Comparison of ENCODE assay signal across 1 cellular context in the genomic region with DNA sequence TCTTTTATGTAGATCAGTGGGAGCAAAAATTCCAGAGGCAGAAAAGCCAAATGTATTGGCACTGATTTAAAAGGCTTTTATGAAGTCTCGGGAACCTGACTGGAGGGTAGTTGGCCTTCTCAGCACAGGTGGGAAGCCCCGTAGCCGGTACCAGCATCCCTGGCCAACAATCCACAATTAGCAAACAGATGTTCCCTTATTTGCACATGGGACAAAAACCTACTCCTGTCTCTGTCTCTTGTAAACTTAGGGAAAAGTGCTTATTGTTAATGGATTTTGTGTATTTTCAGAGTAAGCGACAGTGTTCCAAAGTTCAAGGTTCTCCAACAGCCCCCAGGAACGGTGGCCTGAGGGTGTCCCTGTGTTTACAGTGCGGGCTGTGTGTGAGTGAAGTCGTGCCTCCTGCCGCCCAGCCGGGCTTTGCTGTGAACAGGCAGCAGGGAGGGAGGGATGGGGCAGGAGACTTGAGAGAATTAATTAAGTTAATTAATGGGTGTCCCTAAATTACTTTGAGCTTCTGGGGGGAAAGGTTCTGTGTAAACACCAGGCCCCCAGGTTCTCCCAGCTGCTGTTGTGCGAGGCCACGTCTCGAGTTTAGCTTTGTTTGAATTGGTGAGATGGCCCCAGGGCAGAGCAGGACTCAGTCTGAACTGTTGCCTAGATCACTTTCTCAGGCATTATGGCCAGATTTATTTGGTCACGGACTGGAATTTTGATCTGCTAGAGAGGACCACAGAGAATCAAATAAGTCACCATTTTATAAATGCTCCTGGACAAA.
TF ChIP-seq lines count a peak whose summit lies in the region.

No MANE protein-coding gene starts in this region.

TF ChIP-seq in HepG2, 621 proteins besides CTCF, POLR2A, EP300 and RAD21 (continued from another document and continues in another):
- TF ChIP-seq, protein P1, sequence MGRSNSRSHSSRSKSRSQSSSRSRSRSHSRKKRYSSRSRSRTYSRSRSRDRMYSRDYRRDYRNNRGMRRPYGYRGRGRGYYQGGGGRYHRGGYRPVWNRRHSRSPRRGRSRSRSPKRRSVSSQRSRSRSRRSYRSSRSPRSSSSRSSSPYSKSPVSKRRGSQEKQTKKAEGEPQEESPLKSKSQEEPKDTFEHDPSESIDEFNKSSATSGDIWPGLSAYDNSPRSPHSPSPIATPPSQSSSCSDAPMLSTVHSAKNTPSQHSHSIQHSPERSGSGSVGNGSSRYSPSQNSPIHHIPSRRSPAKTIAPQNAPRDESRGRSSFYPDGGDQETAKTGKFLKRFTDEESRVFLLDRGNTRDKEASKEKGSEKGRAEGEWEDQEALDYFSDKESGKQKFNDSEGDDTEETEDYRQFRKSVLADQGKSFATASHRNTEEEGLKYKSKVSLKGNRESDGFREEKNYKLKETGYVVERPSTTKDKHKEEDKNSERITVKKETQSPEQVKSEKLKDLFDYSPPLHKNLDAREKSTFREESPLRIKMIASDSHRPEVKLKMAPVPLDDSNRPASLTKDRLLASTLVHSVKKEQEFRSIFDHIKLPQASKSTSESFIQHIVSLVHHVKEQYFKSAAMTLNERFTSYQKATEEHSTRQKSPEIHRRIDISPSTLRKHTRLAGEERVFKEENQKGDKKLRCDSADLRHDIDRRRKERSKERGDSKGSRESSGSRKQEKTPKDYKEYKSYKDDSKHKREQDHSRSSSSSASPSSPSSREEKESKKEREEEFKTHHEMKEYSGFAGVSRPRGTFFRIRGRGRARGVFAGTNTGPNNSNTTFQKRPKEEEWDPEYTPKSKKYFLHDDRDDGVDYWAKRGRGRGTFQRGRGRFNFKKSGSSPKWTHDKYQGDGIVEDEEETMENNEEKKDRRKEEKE (IDR thresholded peaks at IDR 0.05), result no peak
- TF ChIP-seq ARID4A (CRISPR knock-in tag; IDR thresholded peaks at IDR 0.05; ENCODE audit: borderline replicate concordance) (peak; percentile 74), ZNF7 (CRISPR knock-in tag; IDR thresholded peaks at IDR 0.05) (no peak; the same call in 1 of the 2 replicates), PTBP1 (IDR thresholded peaks at IDR 0.05; ENCODE audit: low read depth, low read length, poor library complexity, severe bottlenecking) (no peak), ZNF224 (CRISPR knock-in tag; IDR thresholded peaks at IDR 0.05) (0 out of 2 replicates have a peak, but pooled peaks have one; percentile 40), ZNF780A (CRISPR knock-in tag; IDR thresholded peaks at IDR 0.05) (0 out of 2 replicates have a peak, but pooled peaks have one; percentile 63), ZNF138 (CRISPR knock-in tag; IDR thresholded peaks at IDR 0.05; ENCODE audit: low read depth) (no peak), TOPORS (CRISPR knock-in tag; IDR thresholded peaks at IDR 0.05) (peak; percentile 83; the same call in 1 of the 2 replicates), JUNB (CRISPR knock-in tag; IDR thresholded peaks at IDR 0.05; ENCODE audit: borderline replicate concordance) (peak; percentile 73; the same call in 1 of the 2 replicates), SIX4 (CRISPR knock-in tag; IDR thresholded peaks at IDR 0.05) (peak; percentile 59; the same call in 1 of the 2 replicates), HNRNPLL (IDR thresholded peaks at IDR 0.05; ENCODE audit: low read depth, low read length, poor library complexity, severe bottlenecking) (no peak), EZH2 (conservative IDR thresholded peaks at IDR 0.05; ENCODE audit: low read depth, low read length) (no peak), SNAI1 (CRISPR knock-in tag; IDR thresholded peaks at IDR 0.05; ENCODE audit: borderline replicate concordance) (peak; percentile 21; the same call in 1 of the 2 replicates), TSC22D2 (CRISPR knock-in tag; IDR thresholded peaks at IDR 0.05; ENCODE audit: borderline replicate concordance) (peak; percentile 38; the same call in 1 of the 2 replicates), NFATC3 (CRISPR knock-in tag; IDR thresholded peaks at IDR 0.05) (0 out of 2 replicates have a peak, but pooled peaks have one; percentile 17), ZNF547 (CRISPR knock-in tag; IDR thresholded peaks at IDR 0.05) (no peak), FLYWCH1 (CRISPR knock-in tag; IDR thresholded peaks at IDR 0.05) (no peak), SNRNP70 (IDR thresholded peaks at IDR 0.05; ENCODE audit: low read depth, low read length) (no peak), IRF2 (CRISPR knock-in tag; IDR thresholded peaks at IDR 0.05) (peak; percentile 96), FOXP1 (IDR thresholded peaks at IDR 0.05) (peak; percentile 98), FOXP1 (CRISPR knock-in tag; IDR thresholded peaks at IDR 0.05) (peak; percentile 100), PHF5A (CRISPR knock-in tag; IDR thresholded peaks at IDR 0.05; ENCODE audit: low read depth, unreplicated experiment) (peak; percentile 78), MTF2 (CRISPR knock-in tag; IDR thresholded peaks at IDR 0.05; ENCODE audit: borderline replicate concordance) (no peak), PHB2 (IDR thresholded peaks at IDR 0.05; ENCODE audit: partially characterized antibody) (no peak), ZKSCAN8 (CRISPR knock-in tag; IDR thresholded peaks at IDR 0.05; ENCODE audit: borderline replicate concordance) (peak; percentile 95), ISX (CRISPR knock-in tag; conservative IDR thresholded peaks at IDR 0.05) (0 out of 2 replicates have a peak, but pooled peaks have one; percentile 43), NFYC (CRISPR knock-in tag; IDR thresholded peaks at IDR 0.05) (no peak), GTF3A (CRISPR knock-in tag; conservative IDR thresholded peaks at IDR 0.05) (peak; percentile 13; the same call in 1 of the 2 replicates), ZNF317 (CRISPR knock-in tag; IDR thresholded peaks at IDR 0.05) (peak; percentile 71), RFX3 (CRISPR knock-in tag; IDR thresholded peaks at IDR 0.05) (no peak), ZNF143 (CRISPR knock-in tag; IDR thresholded peaks at IDR 0.05) (peak; percentile 62), SMC3 (IDR thresholded peaks at IDR 0.05; ENCODE audit: low read length) (peak; percentile 15; the same call in 1 of the 2 replicates), ZNF282 (IDR thresholded peaks at IDR 0.05; ENCODE audit: partially characterized antibody) (no peak), NR1H2 (CRISPR knock-in tag; IDR thresholded peaks at IDR 0.05; ENCODE audit: borderline replicate concordance, low read depth) (no peak), ZNF607 (CRISPR knock-in tag; IDR thresholded peaks at IDR 0.05; ENCODE audit: borderline replicate concordance) (peak; percentile 35; the same call in 1 of the 2 replicates), POLR2AphosphoS5 (IDR thresholded peaks at IDR 0.05; ENCODE audit: low read depth, low read length) (peak; percentile 67), U2AF2 (IDR thresholded peaks at IDR 0.05; ENCODE audit: low read depth, low read length) (no peak), ZNF451 (CRISPR knock-in tag; IDR thresholded peaks at IDR 0.05) (peak; percentile 78; the same call in 1 of the 2 replicates), KLF15 (CRISPR knock-in tag; IDR thresholded peaks at IDR 0.05; ENCODE audit: borderline replicate concordance) (no peak)
- TF ChIP-seq, protein P2, sequence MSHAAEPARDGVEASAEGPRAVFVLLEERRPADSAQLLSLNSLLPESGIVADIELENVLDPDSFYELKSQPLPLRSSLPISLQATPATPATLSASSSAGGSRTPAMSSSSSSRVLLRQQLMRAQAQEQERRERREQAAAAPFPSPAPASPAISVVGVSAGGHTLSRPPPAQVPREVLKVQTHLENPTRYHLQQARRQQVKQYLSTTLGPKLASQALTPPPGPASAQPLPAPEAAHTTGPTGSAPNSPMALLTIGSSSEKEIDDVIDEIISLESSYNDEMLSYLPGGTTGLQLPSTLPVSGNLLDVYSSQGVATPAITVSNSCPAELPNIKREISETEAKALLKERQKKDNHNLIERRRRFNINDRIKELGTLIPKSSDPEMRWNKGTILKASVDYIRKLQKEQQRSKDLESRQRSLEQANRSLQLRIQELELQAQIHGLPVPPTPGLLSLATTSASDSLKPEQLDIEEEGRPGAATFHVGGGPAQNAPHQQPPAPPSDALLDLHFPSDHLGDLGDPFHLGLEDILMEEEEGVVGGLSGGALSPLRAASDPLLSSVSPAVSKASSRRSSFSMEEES (CRISPR knock-in tag; IDR thresholded peaks at IDR 0.05), result peak; percentile 91
- TF ChIP-seq, protein P3, sequence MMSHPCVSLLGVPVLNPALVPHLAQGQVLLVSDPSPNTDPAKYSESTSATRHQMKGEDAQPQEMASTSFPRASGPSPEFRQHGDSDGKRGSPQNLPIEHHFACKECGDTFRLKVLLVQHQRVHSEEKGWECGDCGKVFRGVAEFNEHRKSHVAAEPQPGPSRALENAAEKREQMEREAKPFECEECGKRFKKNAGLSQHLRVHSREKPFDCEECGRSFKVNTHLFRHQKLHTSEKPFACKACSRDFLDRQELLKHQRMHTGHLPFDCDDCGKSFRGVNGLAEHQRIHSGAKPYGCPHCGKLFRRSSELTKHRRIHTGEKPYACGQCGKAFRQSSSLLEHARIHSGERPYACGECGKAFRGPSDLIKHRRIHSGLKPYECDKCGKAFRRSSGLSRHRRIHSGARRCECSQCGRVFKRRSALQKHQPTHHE (CRISPR knock-in tag; IDR thresholded peaks at IDR 0.05; ENCODE audit: borderline replicate concordance), result no peak; the same call in 1 of the 2 replicates
- TF ChIP-seq, protein P4, sequence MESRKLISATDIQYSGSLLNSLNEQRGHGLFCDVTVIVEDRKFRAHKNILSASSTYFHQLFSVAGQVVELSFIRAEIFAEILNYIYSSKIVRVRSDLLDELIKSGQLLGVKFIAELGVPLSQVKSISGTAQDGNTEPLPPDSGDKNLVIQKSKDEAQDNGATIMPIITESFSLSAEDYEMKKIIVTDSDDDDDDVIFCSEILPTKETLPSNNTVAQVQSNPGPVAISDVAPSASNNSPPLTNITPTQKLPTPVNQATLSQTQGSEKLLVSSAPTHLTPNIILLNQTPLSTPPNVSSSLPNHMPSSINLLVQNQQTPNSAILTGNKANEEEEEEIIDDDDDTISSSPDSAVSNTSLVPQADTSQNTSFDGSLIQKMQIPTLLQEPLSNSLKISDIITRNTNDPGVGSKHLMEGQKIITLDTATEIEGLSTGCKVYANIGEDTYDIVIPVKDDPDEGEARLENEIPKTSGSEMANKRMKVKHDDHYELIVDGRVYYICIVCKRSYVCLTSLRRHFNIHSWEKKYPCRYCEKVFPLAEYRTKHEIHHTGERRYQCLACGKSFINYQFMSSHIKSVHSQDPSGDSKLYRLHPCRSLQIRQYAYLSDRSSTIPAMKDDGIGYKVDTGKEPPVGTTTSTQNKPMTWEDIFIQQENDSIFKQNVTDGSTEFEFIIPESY (CRISPR knock-in tag; IDR thresholded peaks at IDR 0.05), result peak; percentile 81; the same call in 1 of the 2 replicates
- TF ChIP-seq, protein P5, sequence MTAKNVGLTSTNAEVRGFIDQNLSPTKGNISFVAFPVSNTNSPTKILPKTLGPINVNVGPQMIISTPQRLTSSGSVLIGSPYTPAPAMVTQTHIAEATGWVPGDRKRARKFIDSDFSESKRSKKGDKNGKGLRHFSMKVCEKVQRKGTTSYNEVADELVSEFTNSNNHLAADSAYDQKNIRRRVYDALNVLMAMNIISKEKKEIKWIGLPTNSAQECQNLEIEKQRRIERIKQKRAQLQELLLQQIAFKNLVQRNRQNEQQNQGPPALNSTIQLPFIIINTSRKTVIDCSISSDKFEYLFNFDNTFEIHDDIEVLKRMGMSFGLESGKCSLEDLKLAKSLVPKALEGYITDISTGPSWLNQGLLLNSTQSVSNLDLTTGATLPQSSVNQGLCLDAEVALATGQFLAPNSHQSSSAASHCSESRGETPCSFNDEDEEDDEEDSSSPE (CRISPR knock-in tag; IDR thresholded peaks at IDR 0.05), result peak; percentile 79
- TF ChIP-seq, protein P6, sequence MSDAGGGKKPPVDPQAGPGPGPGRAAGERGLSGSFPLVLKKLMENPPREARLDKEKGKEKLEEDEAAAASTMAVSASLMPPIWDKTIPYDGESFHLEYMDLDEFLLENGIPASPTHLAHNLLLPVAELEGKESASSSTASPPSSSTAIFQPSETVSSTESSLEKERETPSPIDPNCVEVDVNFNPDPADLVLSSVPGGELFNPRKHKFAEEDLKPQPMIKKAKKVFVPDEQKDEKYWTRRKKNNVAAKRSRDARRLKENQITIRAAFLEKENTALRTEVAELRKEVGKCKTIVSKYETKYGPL (CRISPR knock-in tag; IDR thresholded peaks at IDR 0.05), result no peak
- TF ChIP-seq, protein P7, sequence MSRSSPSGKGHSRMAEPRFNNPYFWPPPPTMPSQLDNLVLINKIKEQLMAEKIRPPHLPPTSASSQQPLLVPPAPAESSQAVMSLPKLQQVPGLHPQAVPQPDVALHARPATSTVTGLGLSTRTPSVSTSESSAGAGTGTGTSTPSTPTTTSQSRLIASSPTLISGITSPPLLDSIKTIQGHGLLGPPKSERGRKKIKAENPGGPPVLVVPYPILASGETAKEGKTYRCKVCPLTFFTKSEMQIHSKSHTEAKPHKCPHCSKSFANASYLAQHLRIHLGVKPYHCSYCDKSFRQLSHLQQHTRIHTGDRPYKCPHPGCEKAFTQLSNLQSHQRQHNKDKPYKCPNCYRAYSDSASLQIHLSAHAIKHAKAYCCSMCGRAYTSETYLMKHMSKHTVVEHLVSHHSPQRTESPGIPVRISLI (CRISPR knock-in tag; IDR thresholded peaks at IDR 0.05; ENCODE audit: borderline replicate concordance), result peak; percentile 87; the same call in 1 of the 2 replicates
